Comparison of ENCODE assay signal across 8 cellular contexts in genomic region chr12:2794736-2795289, GRCh38. TPM values are rescaled to one million over a fixed set of nuclear protein-coding genes. Genes with fewer than 3 reads are reported as not detected.
A peak's percentile ranks its signal among the peaks of the same experiment; 100 is the strongest.
DNase-seq lines count a peak whose midpoint lies in the region; ATAC-seq lines count a peak whose summit lies in the region.

FKBP4 (plus strand) TSS chr12:2794970; CDS start chr12:2795140, 170 bp downstream.

- CTCF ChIA-PET in CD4-positive, alpha-beta memory T cell (lab: Charles Lee; ENCODE audit: partially characterized antibody) = interaction anchor here (1.1 to 2.7 kb wide), 4 partner anchors 10 to 105 kb away, joined by 3 to 19 read pairs (median 10); partner anchors contain the start of gene ITFG2

- H3K27me3 Mint-ChIP-seq in CD4-positive, alpha-beta memory T cell = no peaks in the 10 kb centered on the region

- no peaks in the 10 kb centered on the region for H3K9me3 ChIP-seq in CD4-positive, alpha-beta memory T cell (ENCODE audit: control insufficient read depth in 1 of 2, low read length in 2 of 2)
- H3K9me3 ChIP-seq in ectodermal cell (ENCODE audit: control insufficient read depth, low read length) = no peaks in the 10 kb centered on the region

- peaks cover 25 to 27% of the 10 kb centered on the region in 2 donors for H3K36me3 Mint-ChIP-seq in CD4-positive, alpha-beta memory T cell

- peaks cover 11 to 36% (median 14%) of the 10 kb centered on the region in 4 donors for H3K4me1 Mint-ChIP-seq in CD4-positive, alpha-beta memory T cell

- peak; percentile 83 to 92 (median 86) for DNase-seq in CD4-positive, alpha-beta memory T cell
- DNase-seq in NCI-H82 (lab: John Stamatoyannopoulos, UW) (peak; percentile 92), lung microvascular endothelial cell (ENCODE audit: low read depth in 2 of 2) (peak; percentile 82 to 89)
- DNase-seq in activated CD8-positive, alpha-beta memory T cell treated with anti-CD3 and anti-CD28 coated beads for 1 hour (ENCODE audit: extremely low read depth in 1 of 2, low read depth in 1 of 2) = peak; percentile 70 to 83
- DNase-seq in stimulated activated CD4-positive, alpha-beta T cell treated with anti-CD3 and anti-CD28 coated beads, TNF-alpha, amount 100 ng/mL, for 48 hours (ENCODE audit: low read depth in 3 of 3) = peak; percentile 78 to 84 (median 79)

- 0% methylated on average over 63 of the region's 63 CpGs for WGBS in ectodermal cell, 2 experiments

- peak within 1 kb of the TSS; percentile 55 for H3K27ac ChIP-seq in CD4-positive, alpha-beta memory T cell (ENCODE audit: low read depth, low read length)
- H3K27ac ChIP-seq in ectodermal cell (ENCODE audit: insufficient read depth, low read depth, low read length, poor library complexity, severe bottlenecking) = no peak within 1 kb of the TSS

- intact Hi-C loops in CD4-positive, alpha-beta memory T cell (cut with micrococcal nuclease) = loop anchor here (1.0 to 10.0 kb wide), 5 partner anchors 17 to 790 kb away; partner anchors contain the start of genes DCP1B, FOXM1, ITFG2 and RHNO1

- no peaks in the 10 kb centered on the region for H3K27me3 ChIP-seq in CD4-positive, alpha-beta memory T cell (ENCODE audit: insufficient read depth, low read length)
- H3K27me3 ChIP-seq in ectodermal cell (ENCODE audit: control insufficient read depth, insufficient read depth, low read length, poor library complexity, severe bottlenecking) = peaks cover 21% of the 10 kb centered on the region

- POLR2A ChIA-PET in CD4-positive, alpha-beta memory T cell (lab: Charles Lee; ENCODE audit: partially characterized antibody) = interaction anchor here (0.7 to 3.2 kb wide), 8 partner anchors 10 to 104 kb away, joined by 3 to 55 read pairs (median 6); partner anchors contain the start of gene ITFG2

- peak within 1 kb of the TSS; percentile 91 to 97 (median 94) for H3K4me3 Mint-ChIP-seq in CD4-positive, alpha-beta memory T cell

- peaks cover 11% of the 10 kb centered on the region for H3K4me1 ChIP-seq in CD4-positive, alpha-beta memory T cell (ENCODE audit: insufficient read depth, low read length)
- no peaks in the 10 kb centered on the region for H3K4me1 ChIP-seq in ectodermal cell (ENCODE audit: control insufficient read depth, insufficient read depth, low read length)

- H3K4me3 ChIP-seq in CD4-positive, alpha-beta memory T cell (ENCODE audit: low read length in 2 of 2) = peak within 1 kb of the TSS; percentile 81 to 83
- H3K4me3 ChIP-seq in ectodermal cell (ENCODE audit: insufficient read depth, low read depth, low read length) = peak within 1 kb of the TSS; percentile 53

- H3K9me3 Mint-ChIP-seq in CD4-positive, alpha-beta memory T cell = no peaks in the 10 kb centered on the region

- H3K36me3 ChIP-seq in CD4-positive, alpha-beta memory T cell (ENCODE audit: insufficient read depth, low read length) = peaks cover 20% of the 10 kb centered on the region
- H3K36me3 ChIP-seq in ectodermal cell (ENCODE audit: control insufficient read depth, insufficient read depth, low read length) = peaks cover 19% of the 10 kb centered on the region

- H3K27ac Mint-ChIP-seq in CD4-positive, alpha-beta memory T cell = peak within 1 kb of the TSS; percentile 77 to 96 (median 90)

- ATAC-seq in GM19395 (IDR thresholded peaks at IDR 0.05; ENCODE audit: unreplicated experiment) = peak; percentile 79
- ATAC-seq in HG03521 (IDR thresholded peaks at IDR 0.05; ENCODE audit: unreplicated experiment) = peak; percentile 71

RNA-seq across cellular contexts. Expression of gene FKBP4, which starts in this region (rescaled TPM):
- total RNA-seq in CD4-positive, alpha-beta memory T cell = 10 to 100 TPM; 51.3 to 53.3 TPM
- polyA plus RNA-seq in CD4-positive, alpha-beta memory T cell = 10 to 100 TPM; 24.9 to 34.9 TPM
- polyA plus RNA-seq in ectodermal cell (2013, experiment 1 of 4) = 61.2 TPM
- polyA plus RNA-seq in ectodermal cell (2013, experiment 2 of 4) = 61.0 TPM
- 39.3 TPM for polyA plus RNA-seq in ectodermal cell (2013, experiment 3 of 4)
- polyA plus RNA-seq in ectodermal cell (2013, experiment 4 of 4) = 46.0 TPM
- total RNA-seq in lung microvascular endothelial cell = 24.8 and 44.0 TPM in 2 replicates
